ENCODE assay signal across 8 cellular contexts in genomic region chr5:77490945-77491344, GRCh38. TPM values are rescaled to one million over a fixed set of nuclear protein-coding genes. Genes with fewer than 3 reads are reported as not detected.
DNase-seq lines count a peak whose midpoint lies in the region; ATAC-seq and TF ChIP-seq lines count a peak whose summit lies in the region.
"Not testable (repeated sequence)": the region's sequence is repeated elsewhere in the genome, so short reads cannot be mapped to it uniquely, and the experiment has no call there.

No MANE protein-coding gene starts in this region.

- not testable (repeated sequence) for H3K9me3 ChIP-seq in GM23248 (ENCODE audit: low read depth); OCI-LY3 (ENCODE audit: insufficient read depth, low read length); cardiac muscle cell (ENCODE audit: low read depth); mucosa of descending colon

- H4K20me1 ChIP-seq in GM23248 (ENCODE audit: insufficient read depth); OCI-LY3 (ENCODE audit: insufficient read depth, low read length): not testable (repeated sequence)

- H3K9me2 ChIP-seq in GM23248 (ENCODE audit: insufficient read depth) = not testable (repeated sequence)

- H3K9ac ChIP-seq in GM23248 = peak overlapping the region; percentile 93
- peak overlapping the region; percentile 90 for H3K9ac ChIP-seq in OCI-LY3 (ENCODE audit: low read length)

- H3K36me3 Mint-ChIP-seq in activated CD4-positive, alpha-beta memory T cell treated with anti-CD3 and anti-CD28 coated beads, Interleukin-2, amount 10 ng/mL, durations not matched to agents 7 days and 5 days (ENCODE audit: low read depth) = peaks cover 14% of the 10 kb centered on the region

- not testable (repeated sequence) for H3K27me3 ChIP-seq in GM23248 (replicated peaks; ENCODE audit: insufficient read depth); OCI-LY3 (ENCODE audit: low read depth, low read length)
- peaks cover 27% of the 10 kb centered on the region for H3K27me3 ChIP-seq in cardiac muscle cell

- peaks cover 15% of the 10 kb centered on the region; the same call in 1 of the 2 replicates for H3K4me1 ChIP-seq in GM23248 (ENCODE audit: insufficient read depth)
- H3K4me1 ChIP-seq in OCI-LY3 (ENCODE audit: low read length) = peaks cover 20% of the 10 kb centered on the region
- not testable (repeated sequence) for H3K4me1 ChIP-seq in cardiac muscle cell (ENCODE audit: low read depth); mucosa of descending colon (ENCODE audit: low read depth)

- 0% methylated on average over 8 of the region's 8 CpGs for WGBS in GM23248 (ENCODE audit: low coverage in 1 of 2, low lambda C conversion rate in 2 of 2, missing lambda C conversion rate in 2 of 2), 2 experiments

- H3K79me2 ChIP-seq in GM23248 (ENCODE audit: insufficient read depth) = peaks cover 50% of the 10 kb centered on the region
- peaks cover 40% of the 10 kb centered on the region for H3K79me2 ChIP-seq in OCI-LY3 (ENCODE audit: low read length)

- in situ Hi-C loops in GM23248 (cut with MboI) = loop anchor here (10.0 kb wide), 1 partner anchor 346 kb away; no protein-coding TSS in a partner anchor

- CTCF ChIA-PET in activated CD4-positive, alpha-beta memory T cell treated with anti-CD3 and anti-CD28 coated beads, Interleukin-2, amount 10 ng/mL, durations not matched to agents 7 days and 5 days (lab: Charles Lee) = interaction anchor here (2.0 to 3.5 kb wide), 6 partner anchors 8 to 460 kb away, joined by 7 to 56 read pairs (median 12); partner anchors contain the start of gene AGGF1

- H3K27ac ChIP-seq in GM23248 (peak overlapping the region; percentile 91), OCI-LY3 (ENCODE audit: low read length) (peak overlapping the region; percentile 85), skin epidermis (peak overlapping the region in 20 of 21 experiments; percentile 28 to 98 (median 94))
- not testable (repeated sequence) for H3K27ac ChIP-seq in cardiac muscle cell

- POLR2A ChIA-PET in activated CD4-positive, alpha-beta memory T cell treated with anti-CD3 and anti-CD28 coated beads, Interleukin-2, amount 10 ng/mL, durations not matched to agents 7 days and 5 days (lab: Charles Lee) = interaction anchor here (0.9 to 2.5 kb wide), 6 partner anchors 10 to 944 kb away, joined by 3 to 14 read pairs (median 5); partner anchors contain the start of genes AGGF1, AP3B1 and SCAMP1

- H3K4me2 ChIP-seq in GM23248 (ENCODE audit: unreplicated experiment) (peak overlapping the region; percentile 82), OCI-LY3 (ENCODE audit: low read length) (peak overlapping the region; percentile 96)

- H3F3A ChIP-seq in GM23248 (ENCODE audit: insufficient read depth) = not testable (repeated sequence)

- H2AFZ ChIP-seq in GM23248 = peak overlapping the region; percentile 90
- not testable (repeated sequence) for H2AFZ ChIP-seq in OCI-LY3 (ENCODE audit: low read depth, low read length)

- ATAC-seq in mucosa of descending colon = not testable (repeated sequence)

- H3K9me3 Mint-ChIP-seq in activated CD4-positive, alpha-beta memory T cell treated with anti-CD3 and anti-CD28 coated beads, Interleukin-2, amount 10 ng/mL, durations not matched to agents 7 days and 5 days = not testable (repeated sequence)

- not testable (repeated sequence) for TF ChIP-seq CTCF in AG09309 (IDR thresholded peaks at IDR 0.05; ENCODE audit: control insufficient read depth, insufficient read depth, low read depth, low read length, missing control alignments); OCI-LY3 (IDR thresholded peaks at IDR 0.05; ENCODE audit: low read depth, low read length); cardiac fibroblast (IDR thresholded peaks at IDR 0.05; ENCODE audit: low read depth, low read length); cardiac muscle cell (IDR thresholded peaks at IDR 0.05; ENCODE audit: low read depth, low read length); mucosa of descending colon (IDR thresholded peaks at IDR 0.05)

- H3K4me3 ChIP-seq in AG09309 (ENCODE audit: control insufficient read depth, low read depth, low read length) (peak overlapping the region; percentile 51), GM23248 (peak overlapping the region; percentile 82), OCI-LY3 (ENCODE audit: low read length) (peak overlapping the region; percentile 98), cardiac fibroblast (replicated peaks in 1 of 2; ENCODE audit: low read depth in 2 of 2, low read length in 2 of 2) (peak overlapping the region; percentile 73 to 84), cardiac muscle cell (peak overlapping the region; percentile 55), skin epidermis (peak overlapping the region; percentile 68 to 97 (median 91))
- not testable (repeated sequence) for H3K4me3 ChIP-seq in mucosa of descending colon

- H3K36me3 ChIP-seq in GM23248 (ENCODE audit: low read depth); cardiac muscle cell; mucosa of descending colon (ENCODE audit: low read depth): not testable (repeated sequence)
- H3K36me3 ChIP-seq in OCI-LY3 (replicated peaks; ENCODE audit: low read depth, low read length) = peaks cover 20% of the 10 kb centered on the region

- peak overlapping the region; percentile 85 for H3K27ac Mint-ChIP-seq in activated CD4-positive, alpha-beta memory T cell treated with anti-CD3 and anti-CD28 coated beads, Interleukin-2, amount 10 ng/mL, durations not matched to agents 7 days and 5 days

- intact Hi-C loops in mucosa of descending colon (cut with DNase I, micrococcal nuclease) = loop anchor here (5.0 to 10.0 kb wide), 3 partner anchors 346 to 626 kb away; no protein-coding TSS in a partner anchor

- H3K4me1 Mint-ChIP-seq in activated CD4-positive, alpha-beta memory T cell treated with anti-CD3 and anti-CD28 coated beads, Interleukin-2, amount 10 ng/mL, durations not matched to agents 7 days and 5 days = peaks cover 36% of the 10 kb centered on the region

- peak overlapping the region; percentile 87 for H3K4me3 Mint-ChIP-seq in activated CD4-positive, alpha-beta memory T cell treated with anti-CD3 and anti-CD28 coated beads, Interleukin-2, amount 10 ng/mL, durations not matched to agents 7 days and 5 days

- H3K27me3 Mint-ChIP-seq in activated CD4-positive, alpha-beta memory T cell treated with anti-CD3 and anti-CD28 coated beads, Interleukin-2, amount 10 ng/mL, durations not matched to agents 7 days and 5 days = not testable (repeated sequence)

- DNase-seq in AG09309 (ENCODE audit: low read depth) = not testable (repeated sequence)
- DNase-seq in GM23248 = peak; percentile 56
- DNase-seq in activated CD4-positive, alpha-beta memory T cell treated with anti-CD3 and anti-CD28 coated beads, Interleukin-2, amount 10 ng/mL, durations not matched to agents 7 days and 5 days = peak; percentile 32
- DNase-seq in cardiac fibroblast (ENCODE audit: low read depth in 2 of 2) = peak; percentile 11 to 57
- DNase-seq in cardiac muscle cell (ENCODE audit: low read depth in 1 of 2, low spot score in 1 of 2) = peak in 1 of 2 donors; percentile 28
- peak in 2 of 3 donors; percentile 26 to 29 for DNase-seq in mucosa of descending colon

RNA-seq across cellular contexts. Expression of gene WDR41, which starts 1.2 kb away (rescaled TPM):
- total RNA-seq in GM23248 (2014; rRNA removed; shearing (Covaris generic)) = 173 TPM in 2 replicates
- polyA plus RNA-seq in GM23248 (2016; fragmentation: Nextera tagmentation; extraction: Ambion mirVana) = 96.9 and 103 TPM in 2 replicates
- total RNA-seq in activated CD4-positive, alpha-beta memory T cell treated with anti-CD3 and anti-CD28 coated beads, Interleukin-2, amount 10 ng/mL, durations not matched to agents 7 days and 5 days = 10 to 100 TPM; 25.4 TPM
- total RNA-seq in cardiac muscle cell = 30.4 and 31.8 TPM in 2 replicates
- polyA plus RNA-seq in cardiac muscle cell = 49.7 and 66.8 TPM in 2 replicates
- total RNA-seq in mucosa of descending colon = 10 to 100 TPM; 15.8 to 33.1 (median 21.8) TPM
